Comparison of ENCODE assay signal across 26 cellular contexts in genomic region chr1:115534106-115534505, GRCh38.
"Had no signal": no experiment of that assay in that cellular context is flagged by ENCODE, and none has a peak within 500 bp of the region (broad histone marks: within the 10 kb centered on the region; RNA-seq: fewer than 3 reads in every experiment).

No MANE protein-coding gene starts in this region.

- H3K36me3 Mint-ChIP-seq: activated naive CD8-positive, alpha-beta T cell treated with anti-CD3 and anti-CD28 coated beads for 36 hours; natural killer cell treated with Interleukin-12 subunit alpha and Interleukin-12 subunit beta and Interleukin-15 and Interleukin-18, amount 100 ng/mL, for 72 hours; stimulated activated effector memory CD8-positive, alpha-beta T cell treated with anti-CD3 and anti-CD28 coated beads, Interleukin-12 subunit alpha, Interleukin-12 subunit beta, amount 100 ng/mL, for 72 hours had no signal

- H3K36me3 ChIP-seq: colonic mucosa, esophagus muscularis mucosa, gastrocnemius medialis, left ventricle myocardium inferior, neutrophil, ovary, stomach, suprapubic skin, tibial nerve had no signal

- H3K27me3 ChIP-seq: colonic mucosa, esophagus muscularis mucosa, gastrocnemius medialis, neutrophil, ovary, stomach, suprapubic skin, tibial nerve had no signal

- H3K4me1 ChIP-seq: colonic mucosa, gastrocnemius medialis, psoas muscle, suprapubic skin had no signal

- H3K27ac ChIP-seq: colonic mucosa, dorsolateral prefrontal cortex, esophagus muscularis mucosa, gastrocnemius medialis, left ventricle myocardium inferior, neutrophil, ovary, psoas muscle, stomach, suprapubic skin, tibial nerve, VCaP had no signal

- ATAC-seq: activated CD8-positive, alpha-beta T cell treated with anti-CD3 and anti-CD28 coated beads, Interleukin-2, amount 10 ng/mL, durations not matched to agents 7 days and 5 days; effector memory CD8-positive, alpha-beta T cell; gastrocnemius medialis; natural killer cell treated with Interleukin-12 subunit alpha and Interleukin-12 subunit beta and Interleukin-15 and Interleukin-18, amount 100 ng/mL, for 72 hours; psoas muscle; right cardiac atrium; stimulated activated effector memory CD8-positive, alpha-beta T cell treated with anti-CD3 and anti-CD28 coated beads, Interleukin-12 subunit alpha, Interleukin-12 subunit beta, amount 100 ng/mL, for 72 hours had no signal

- H3K9me3 Mint-ChIP-seq: activated naive CD8-positive, alpha-beta T cell treated with anti-CD3 and anti-CD28 coated beads for 36 hours; activated T-cell treated with anti-CD3 and anti-CD28 coated beads, Interleukin-2, amount 50 U/mL, for 24 hours; activated T-helper 2 cell treated with anti-CD3 and anti-CD28 coated beads, Interferon-gamma antibody, Interleukin-2, Interleukin-4, amounts not matched to agents 10 μg/mL and 5 μg/mL and 100 μg/mL, durations not matched to agents 14 hours and 24 hours and 36 hours; natural killer cell treated with Interleukin-12 subunit alpha and Interleukin-12 subunit beta and Interleukin-15 and Interleukin-18, amount 100 ng/mL, for 72 hours; stimulated activated effector memory CD8-positive, alpha-beta T cell treated with anti-CD3 and anti-CD28 coated beads, Interleukin-12 subunit alpha, Interleukin-12 subunit beta, amount 100 ng/mL, for 72 hours had no signal

- H3K4me3 Mint-ChIP-seq: activated CD8-positive, alpha-beta T cell treated with anti-CD3 and anti-CD28 coated beads, Interleukin-2, amount 10 ng/mL, durations not matched to agents 7 days and 5 days; activated naive CD8-positive, alpha-beta T cell treated with anti-CD3 and anti-CD28 coated beads for 36 hours; activated T-cell treated with anti-CD3 and anti-CD28 coated beads, Interleukin-2, amount 50 U/mL, for 24 hours; effector memory CD8-positive, alpha-beta T cell; natural killer cell treated with Interleukin-12 subunit alpha and Interleukin-12 subunit beta and Interleukin-15 and Interleukin-18, amount 100 ng/mL, for 72 hours; stimulated activated effector memory CD8-positive, alpha-beta T cell treated with anti-CD3 and anti-CD28 coated beads, Interleukin-12 subunit alpha, Interleukin-12 subunit beta, amount 100 ng/mL, for 72 hours had no signal

- H3K9me3 ChIP-seq: colonic mucosa, gastrocnemius medialis, neutrophil, ovary, psoas muscle, suprapubic skin had no signal

- H3K4me3 ChIP-seq: colonic mucosa, dorsolateral prefrontal cortex, esophagus muscularis mucosa, gastrocnemius medialis, left ventricle myocardium inferior, ovary, psoas muscle, stomach, suprapubic skin, tibial nerve had no signal

- DNase-seq: activated CD4-positive, alpha-beta T cell treated with anti-CD3 and anti-CD28 coated beads, Interleukin-2, amount 50 U/mL, for 1 hour; activated CD4-positive, CD25-positive, alpha-beta regulatory T cell treated with anti-CD3 and anti-CD28 coated beads, Interleukin-2, amount 50 U/mL, for 72 hours; activated CD8-positive, alpha-beta T cell treated with anti-CD3 and anti-CD28 coated beads, Interleukin-2, amount 10 ng/mL, durations not matched to agents 7 days and 5 days; activated naive CD4-positive, alpha-beta T cell; activated naive CD8-positive, alpha-beta T cell treated with anti-CD3 and anti-CD28 coated beads for 36 hours; activated T-cell treated with anti-CD3 and anti-CD28 coated beads, Interleukin-2, amount 50 U/mL, for 24 hours; amniotic stem cell; colonic mucosa; dorsolateral prefrontal cortex; effector memory CD8-positive, alpha-beta T cell; gastrocnemius medialis; head of caudate nucleus; left ventricle myocardium inferior; ovary; psoas muscle; right cardiac atrium; stimulated activated CD4-positive, alpha-beta T cell treated with anti-CD3 and anti-CD28 coated beads, Interleukin-2, amount 100 ng/mL, for 24 hours; stomach had no signal

- H3K27me3 Mint-ChIP-seq: activated naive CD8-positive, alpha-beta T cell treated with anti-CD3 and anti-CD28 coated beads for 36 hours had no signal

- H3K27ac Mint-ChIP-seq: activated CD8-positive, alpha-beta T cell treated with anti-CD3 and anti-CD28 coated beads, Interleukin-2, amount 10 ng/mL, durations not matched to agents 7 days and 5 days; activated naive CD8-positive, alpha-beta T cell treated with anti-CD3 and anti-CD28 coated beads for 36 hours; activated T-cell treated with anti-CD3 and anti-CD28 coated beads, Interleukin-2, amount 50 U/mL, for 24 hours; activated T-helper 2 cell treated with anti-CD3 and anti-CD28 coated beads, Interferon-gamma antibody, Interleukin-2, Interleukin-4, amounts not matched to agents 10 μg/mL and 5 μg/mL and 100 μg/mL, durations not matched to agents 14 hours and 24 hours and 36 hours; effector memory CD8-positive, alpha-beta T cell; natural killer cell treated with Interleukin-12 subunit alpha and Interleukin-12 subunit beta and Interleukin-15 and Interleukin-18, amount 100 ng/mL, for 72 hours; stimulated activated effector memory CD8-positive, alpha-beta T cell treated with anti-CD3 and anti-CD28 coated beads, Interleukin-12 subunit alpha, Interleukin-12 subunit beta, amount 100 ng/mL, for 72 hours had no signal

- H3K4me1 Mint-ChIP-seq: stimulated activated effector memory CD8-positive, alpha-beta T cell treated with anti-CD3 and anti-CD28 coated beads, Interleukin-12 subunit alpha, Interleukin-12 subunit beta, amount 100 ng/mL, for 72 hours had no signal
